In the genomic region with DNA sequence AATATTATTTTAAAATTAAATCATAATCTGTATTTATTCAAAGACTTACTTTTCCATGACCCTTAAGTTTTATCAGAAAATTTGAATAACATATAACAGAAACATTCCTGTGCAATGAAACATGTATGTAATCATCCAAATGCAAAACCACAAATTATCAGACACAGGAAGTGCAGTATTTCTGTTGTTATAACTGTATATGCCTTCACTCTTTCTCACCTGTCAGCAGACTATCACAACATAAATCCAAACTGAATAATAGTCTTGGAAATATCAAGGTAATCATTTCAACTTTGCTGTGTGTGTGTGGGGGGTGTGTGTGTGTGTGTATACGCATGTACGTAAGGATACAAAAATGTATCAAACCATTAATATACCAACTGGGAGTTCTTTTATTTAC, we compare ENCODE assay signal across 1 cellular context.
TF ChIP-seq lines count a peak whose summit lies in the region.

No MANE protein-coding gene starts in this region.

TF ChIP-seq in IMR-90, 13 proteins besides CTCF, POLR2A, EP300 and RAD21:
- TF ChIP-seq RCOR1 (IDR thresholded peaks at IDR 0.05; ENCODE audit: insufficient replicate concordance, low read length) (no peak), MAFK (IDR thresholded peaks at IDR 0.05; ENCODE audit: low read depth, low read length) (no peak), CEBPB (IDR thresholded peaks at IDR 0.05; ENCODE audit: low read depth, low read length) (no peak), FOS (IDR thresholded peaks at IDR 0.05; ENCODE audit: low read depth, low read length) (no peak), BHLHE40 (IDR thresholded peaks at IDR 0.05; ENCODE audit: low read depth, low read length) (no peak), NFE2L2 (IDR thresholded peaks at IDR 0.05; ENCODE audit: low read depth, low read length) (no peak)
- TF ChIP-seq, protein P1, sequence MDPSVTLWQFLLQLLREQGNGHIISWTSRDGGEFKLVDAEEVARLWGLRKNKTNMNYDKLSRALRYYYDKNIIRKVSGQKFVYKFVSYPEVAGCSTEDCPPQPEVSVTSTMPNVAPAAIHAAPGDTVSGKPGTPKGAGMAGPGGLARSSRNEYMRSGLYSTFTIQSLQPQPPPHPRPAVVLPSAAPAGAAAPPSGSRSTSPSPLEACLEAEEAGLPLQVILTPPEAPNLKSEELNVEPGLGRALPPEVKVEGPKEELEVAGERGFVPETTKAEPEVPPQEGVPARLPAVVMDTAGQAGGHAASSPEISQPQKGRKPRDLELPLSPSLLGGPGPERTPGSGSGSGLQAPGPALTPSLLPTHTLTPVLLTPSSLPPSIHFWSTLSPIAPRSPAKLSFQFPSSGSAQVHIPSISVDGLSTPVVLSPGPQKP (IDR thresholded peaks at IDR 0.05; ENCODE audit: borderline replicate concordance, low read depth, low read length), result no peak
